ENCODE assay signal across 1 cellular context in genomic region chr11:64803163-64803845, GRCh38.
TF ChIP-seq lines count a peak whose summit lies in the region.

Gene MAP4K2 (minus strand): TSS chr11:64803214. CDS start chr11:64803149, 65 bp downstream.

TF ChIP-seq in HEK293, 187 proteins besides CTCF, POLR2A, EP300 and RAD21 (continued from another document):
- peak; percentile 57; the same call in 1 of the 2 replicates for TF ChIP-seq ZEB2 (tag by site-specific recombination; IDR thresholded peaks at IDR 0.05)
- TF ChIP-seq KLF9 (tag by site-specific recombination; IDR thresholded peaks at IDR 0.05; ENCODE audit: low read depth): peak; percentile 26; the same call in 1 of the 2 replicates
- peak; percentile 25; the same call in 1 of the 2 replicates for TF ChIP-seq ZNF561 (tag by site-specific recombination; IDR thresholded peaks at IDR 0.05; ENCODE audit: borderline replicate concordance)
- no peak for TF ChIP-seq ZNF280D (tag by site-specific recombination; IDR thresholded peaks at IDR 0.05)
- 0 out of 2 replicates have a peak, but pooled peaks have one; percentile 60 for TF ChIP-seq ZNF600 (tag by site-specific recombination; IDR thresholded peaks at IDR 0.05)
- TF ChIP-seq ZNF223 (tag by site-specific recombination; IDR thresholded peaks at IDR 0.05): no peak
- 0 out of 2 replicates have a peak, but pooled peaks have one; percentile 44 for TF ChIP-seq ZBTB20 (tag by site-specific recombination; IDR thresholded peaks at IDR 0.05)
